Comparison of ENCODE assay signal across 1 cellular context in the genomic region with DNA sequence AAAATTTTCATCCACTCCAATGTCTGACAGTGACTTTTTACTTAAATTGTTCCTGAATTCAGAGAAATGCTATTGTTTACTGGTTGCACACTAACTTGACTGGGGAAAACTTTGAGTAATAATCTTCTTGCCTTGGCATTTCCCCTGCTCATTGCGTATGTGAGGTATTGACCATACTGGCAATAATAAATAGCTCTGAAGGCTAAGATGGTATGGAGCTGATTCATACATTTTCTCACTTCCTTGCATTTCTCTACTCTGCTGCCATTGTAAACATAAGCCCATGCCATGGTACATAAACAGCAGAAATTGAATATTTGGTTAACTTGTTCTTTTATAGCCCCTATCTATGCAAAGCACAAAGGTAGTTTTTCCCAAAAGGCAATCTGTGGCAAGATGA.
TF ChIP-seq lines count a peak whose summit lies in the region.

No MANE protein-coding gene starts in this region.

TF ChIP-seq in WTC11, 78 proteins besides CTCF, POLR2A, EP300 and RAD21:
- no peak for TF ChIP-seq ZNF138 (CRISPR knock-in tag; conservative IDR thresholded peaks at IDR 0.05)
- no peak for TF ChIP-seq ZNF532 (CRISPR knock-in tag; IDR thresholded peaks at IDR 0.05; ENCODE audit: borderline replicate concordance)
- TF ChIP-seq TCF7 (CRISPR knock-in tag; IDR thresholded peaks at IDR 0.05; ENCODE audit: low read depth): no peak
- TF ChIP-seq ZNF423 (CRISPR knock-in tag; IDR thresholded peaks at IDR 0.05): no peak
- TF ChIP-seq ZNF317 (CRISPR knock-in tag; IDR thresholded peaks at IDR 0.05; ENCODE audit: borderline replicate concordance, low read depth): no peak
- TF ChIP-seq GABPB1 (CRISPR knock-in tag; IDR thresholded peaks at IDR 0.05): no peak
- TF ChIP-seq IRF1 (CRISPR knock-in tag; IDR thresholded peaks at IDR 0.05): no peak
- no peak for TF ChIP-seq TP53 (CRISPR knock-in tag; IDR thresholded peaks at IDR 0.05)
- no peak for TF ChIP-seq FOXP1 (CRISPR knock-in tag; IDR thresholded peaks at IDR 0.05; ENCODE audit: borderline replicate concordance)
- TF ChIP-seq ELF4 (CRISPR knock-in tag; IDR thresholded peaks at IDR 0.05; ENCODE audit: low read depth): no peak
- no peak for TF ChIP-seq ZNF121 (CRISPR knock-in tag; IDR thresholded peaks at IDR 0.05)
- no peak for TF ChIP-seq STAT6 (CRISPR knock-in tag; conservative IDR thresholded peaks at IDR 0.05; ENCODE audit: low read depth)
- TF ChIP-seq ZBTB21 (CRISPR knock-in tag; IDR thresholded peaks at IDR 0.05; ENCODE audit: borderline replicate concordance): no peak
TF ChIP-seq in WTC11: peak in this region for 0.
